8 cellular contexts compared by ENCODE assay signal in genomic region chr7:113421696-113422330, GRCh38.
DNase-seq lines count a peak whose midpoint lies in the region; ATAC-seq and TF ChIP-seq lines count a peak whose summit lies in the region.

No MANE protein-coding gene starts in this region.

- H3K27ac ChIP-seq in Peyer's patch (no peak overlapping the region), stomach (no peak overlapping the region)

- no peak overlapping the region for H3K4me3 Mint-ChIP-seq in activated T-cell treated with anti-CD3 and anti-CD28 coated beads, Interleukin-2, amount 50 U/mL, for 4 hours
- no peak overlapping the region for H3K4me3 Mint-ChIP-seq in neural crest cell

- H3K9me3 Mint-ChIP-seq in activated T-cell treated with anti-CD3 and anti-CD28 coated beads, Interleukin-2, amount 50 U/mL, for 4 hours = no peaks in the 10 kb centered on the region
- H3K9me3 Mint-ChIP-seq in neural crest cell = no peaks in the 10 kb centered on the region

- no peaks in the 10 kb centered on the region for H3K27me3 ChIP-seq in Peyer's patch
- no peaks in the 10 kb centered on the region for H3K27me3 ChIP-seq in stomach

- H3K9me3 ChIP-seq in Peyer's patch (no peaks in the 10 kb centered on the region), stomach (no peaks in the 10 kb centered on the region)

- no peaks in the 10 kb centered on the region for H3K36me3 ChIP-seq in Peyer's patch
- no peaks in the 10 kb centered on the region for H3K36me3 ChIP-seq in stomach

- peaks cover 3% of the 10 kb centered on the region for H3K4me1 Mint-ChIP-seq in activated T-cell treated with anti-CD3 and anti-CD28 coated beads, Interleukin-2, amount 50 U/mL, for 4 hours (ENCODE audit: low read depth)
- H3K4me1 Mint-ChIP-seq in neural crest cell = peaks cover 4% of the 10 kb centered on the region

- H3K27ac Mint-ChIP-seq in neural crest cell (ENCODE audit: unreplicated experiment) = no peak overlapping the region

- TF ChIP-seq EP300 in stomach (IDR thresholded peaks at IDR 0.05) = no peak

- ATAC-seq in activated T-cell treated with anti-CD3 and anti-CD28 coated beads, Interleukin-2, amount 50 U/mL, for 4 hours = peak; percentile 98

- no peaks in the 10 kb centered on the region for H3K27me3 Mint-ChIP-seq in activated T-cell treated with anti-CD3 and anti-CD28 coated beads, Interleukin-2, amount 50 U/mL, for 4 hours (ENCODE audit: low read depth)
- H3K27me3 Mint-ChIP-seq in neural crest cell (ENCODE audit: low read depth) = no peaks in the 10 kb centered on the region

- H3K4me1 ChIP-seq in Peyer's patch (no peaks in the 10 kb centered on the region), stomach (no peaks in the 10 kb centered on the region)

- TF ChIP-seq POLR2A in Peyer's patch (IDR thresholded peaks at IDR 0.05) (no peak), stomach (IDR thresholded peaks at IDR 0.05) (no peak)

- intact Hi-C loops in stomach (cut with DNase I; ENCODE audit: low total_unique reads) = no loop called here

- DNase-seq in EL (peak; percentile 84), GOT3 (lab: John Stamatoyannopoulos, UW) (peak; percentile 7), Kasumi-1 (lab: John Stamatoyannopoulos, UW) (peak; percentile 85 to 86), Peyer's patch (peak; percentile 46 to 89 (median 79)), fibroblast of mammary gland (ENCODE audit: low read depth) (peak; percentile 84), neural crest cell (ENCODE audit: low read depth, low spot score) (peak; percentile 87), stomach (peak; percentile 81)
- peak; percentile 55 for DNase-seq in activated T-cell treated with anti-CD3 and anti-CD28 coated beads, Interleukin-2, amount 50 U/mL, for 4 hours

- peak; percentile 21 to 83 (median 75) for TF ChIP-seq CTCF in Peyer's patch (IDR thresholded peaks at IDR 0.05)
- TF ChIP-seq CTCF in fibroblast of mammary gland (conservative IDR thresholded peaks at IDR 0.05; ENCODE audit: control insufficient read depth, insufficient read depth, low read depth, low read length) = peak; percentile 90
- peak; percentile 88 for TF ChIP-seq CTCF in neural crest cell (conservative IDR thresholded peaks at IDR 0.05)
- TF ChIP-seq CTCF in stomach (IDR thresholded peaks at IDR 0.05) = peak in 5 of 7 experiments; percentile 64 to 79 (median 71)

- WGBS in stomach, 5 donors = 22 to 27% (median 25%) methylated on average over 4 of the region's 4 CpGs

- no peak overlapping the region for H3K4me3 ChIP-seq in Peyer's patch
- no peak overlapping the region for H3K4me3 ChIP-seq in fibroblast of mammary gland (ENCODE audit: control insufficient read depth, low read depth, low read length)
- no peak overlapping the region for H3K4me3 ChIP-seq in stomach

- no peaks in the 10 kb centered on the region for H3K36me3 Mint-ChIP-seq in activated T-cell treated with anti-CD3 and anti-CD28 coated beads, Interleukin-2, amount 50 U/mL, for 4 hours (ENCODE audit: insufficient read depth)
- H3K36me3 Mint-ChIP-seq in neural crest cell (ENCODE audit: low read depth) = no peaks in the 10 kb centered on the region

Comparison
In these comparisons a context has a peak if more than half of its experiments do, and no peak if none do; other contexts are left out.
1. DNase-seq: peak in every context shown above with its lines; median percentile 87 in neural crest cell; 86 in Kasumi-1; 84 in EL; 84 in fibroblast of mammary gland; 81 in stomach; 79 in Peyer's patch; 55 in activated T-cell treated with anti-CD3 and anti-CD28 coated beads, Interleukin-2, amount 50 U/mL, for 4 hours; 7 in GOT3.